ENCODE assay signal across 19 cellular contexts in genomic region chr12:32889073-32889760, GRCh38. TPM values are rescaled to one million over a fixed set of nuclear protein-coding genes. Genes with fewer than 3 reads are reported as not detected.
DNase-seq lines count a peak whose midpoint lies in the region; ATAC-seq and TF ChIP-seq lines count a peak whose summit lies in the region.
"Had no signal": no experiment of that assay in that cellular context is flagged by ENCODE, and none has a peak within 500 bp of the region (broad histone marks: within the 10 kb centered on the region; RNA-seq: fewer than 3 reads in every experiment).

No MANE protein-coding gene starts in this region.

- H2BK5ac ChIP-seq in trophoblast cell (ENCODE audit: low read depth, low read length, poor library complexity) (peak overlapping the region; percentile 96), neuronal stem cell (ENCODE audit: low read length) (no peak overlapping the region)

- H3K4me2 ChIP-seq in trophoblast cell (ENCODE audit: low read length) (peak overlapping the region; percentile 13), neuronal stem cell (ENCODE audit: insufficient read depth, low read length, poor library complexity, severe bottlenecking) (no peak overlapping the region)

- H3K79me2 ChIP-seq in trophoblast cell (ENCODE audit: control insufficient read depth, insufficient read depth, low read length, poor library complexity) = peaks cover 13% of the 10 kb centered on the region

- H2BK12ac ChIP-seq in trophoblast cell (ENCODE audit: low read length) (peak overlapping the region; percentile 80), neuronal stem cell (ENCODE audit: low read length) (no peak overlapping the region)

- no CpG with 5 or more reads among the region's 5 CpGs for WGBS in trophoblast cell (ENCODE audit: extremely low coverage, insufficient coverage, insufficient read length)
- WGBS in neuronal stem cell (ENCODE audit: extremely low coverage in 2 of 2, insufficient read length in 2 of 2, insufficient replicate concordance in 1 of 2), 2 donors = no CpG with 5 or more reads among the region's 5 CpGs

- no peak overlapping the region for H3K9ac ChIP-seq in HUES6 (ENCODE audit: low read length)
- H3K9ac ChIP-seq in trophoblast cell (ENCODE audit: low read length) = no peak overlapping the region
- no peak overlapping the region for H3K9ac ChIP-seq in neuronal stem cell (ENCODE audit: low read depth, low read length, poor library complexity)
- H3K9ac ChIP-seq: GM23248 had no signal

- no peak overlapping the region for H2AFZ ChIP-seq in trophoblast cell (ENCODE audit: insufficient read depth, low read length, poor library complexity)
- H2AFZ ChIP-seq in neuronal stem cell (ENCODE audit: low read length) = no peak overlapping the region
- H2AFZ ChIP-seq: GM23248 had no signal

- H3K9me3 ChIP-seq in HUES6 (ENCODE audit: control insufficient read depth, insufficient read depth, low read depth, low read length) (no peaks in the 10 kb centered on the region), trophoblast cell (ENCODE audit: insufficient read depth, low read depth, low read length) (no peaks in the 10 kb centered on the region), neuronal stem cell (replicated peaks in 1 of 2; ENCODE audit: control insufficient read depth in 2 of 2, insufficient read depth in 1 of 2, low read depth in 1 of 2, low read length in 2 of 2) (no peaks in the 10 kb centered on the region)
- H3K9me3 ChIP-seq: sigmoid colon, upper lobe of left lung had no signal

- H3K4me3 ChIP-seq in HUES6 (ENCODE audit: low read depth, low read length) = no peak overlapping the region
- H3K4me3 ChIP-seq in fibroblast of villous mesenchyme (ENCODE audit: low read depth, low read length) = no peak overlapping the region
- H3K4me3 ChIP-seq in trophoblast cell (ENCODE audit: low read depth, low read length) = no peak overlapping the region
- H3K4me3 ChIP-seq in neuronal stem cell (ENCODE audit: low read length in 2 of 2) = no peak overlapping the region
- no peak overlapping the region for H3K4me3 ChIP-seq in H7 (ENCODE audit: insufficient read depth, low read depth, low read length)
- H3K4me3 ChIP-seq: GM23248, sigmoid colon, upper lobe of left lung had no signal

- H3K14ac ChIP-seq in trophoblast cell (ENCODE audit: low read length) (peak overlapping the region; percentile 56), neuronal stem cell (ENCODE audit: low read length) (no peak overlapping the region)

- ATAC-seq in HG03469 (IDR thresholded peaks at IDR 0.05; ENCODE audit: unreplicated experiment) = no peak
- ATAC-seq: stimulated activated naive CD8-positive, alpha-beta T cell treated with anti-CD3 and anti-CD28 coated beads, Interleukin-15, Interleukin-2, amounts not matched to agents 100 U/mL and 50 U/mL, for 24 hours had no signal

- H3K4ac ChIP-seq in trophoblast cell (ENCODE audit: low read depth, low read length) (peak overlapping the region; percentile 83), neuronal stem cell (ENCODE audit: low read length) (no peak overlapping the region)

- H3K79me1 ChIP-seq in trophoblast cell (ENCODE audit: low read length) (peaks cover 25% of the 10 kb centered on the region), neuronal stem cell (ENCODE audit: low read depth, low read length) (no peaks in the 10 kb centered on the region)

- TF ChIP-seq CTCF in fibroblast of villous mesenchyme (IDR thresholded peaks at IDR 0.05; ENCODE audit: insufficient read depth, low read depth, low read length) = no peak

- H3K18ac ChIP-seq in trophoblast cell (ENCODE audit: low read length) (peak overlapping the region; percentile 75), neuronal stem cell (ENCODE audit: low read length) (no peak overlapping the region)

- H3K23ac ChIP-seq in trophoblast cell (ENCODE audit: low read length) (no peak overlapping the region), neuronal stem cell (ENCODE audit: low read depth, low read length, poor library complexity) (no peak overlapping the region)

- no peaks in the 10 kb centered on the region for H3K27me3 ChIP-seq in HUES6 (ENCODE audit: control insufficient read depth, insufficient read depth, low read length)
- H3K27me3 ChIP-seq in trophoblast cell (ENCODE audit: insufficient read depth, low read length) = no peaks in the 10 kb centered on the region
- H3K27me3 ChIP-seq in neuronal stem cell (ENCODE audit: control insufficient read depth in 3 of 3, insufficient read depth in 3 of 3, low read depth in 1 of 3, low read length in 3 of 3) = peaks cover 0 to 5% (median 0%) of the 10 kb centered on the region in 3 experiments
- no peaks in the 10 kb centered on the region for H3K27me3 ChIP-seq in H7 (ENCODE audit: control insufficient read depth, insufficient read depth, low read length)
- H3K27me3 ChIP-seq: upper lobe of left lung had no signal

- H4K91ac ChIP-seq in trophoblast cell (ENCODE audit: low read depth, low read length) (peak overlapping the region; percentile 77), neuronal stem cell (ENCODE audit: low read depth, low read length, poor library complexity) (no peak overlapping the region)

- H4K8ac ChIP-seq in trophoblast cell (ENCODE audit: low read depth, low read length) (peak overlapping the region; percentile 54), neuronal stem cell (ENCODE audit: low read depth, low read length) (no peak overlapping the region)

- peak overlapping the region; percentile 69 for H2AK5ac ChIP-seq in trophoblast cell (ENCODE audit: low read length)
- H2AK5ac ChIP-seq in neuronal stem cell (ENCODE audit: low read depth, low read length) = no peak overlapping the region

- DNase-seq in amniotic epithelial cell (ENCODE audit: low read depth) = peak; percentile 95
- DNase-seq in fibroblast of villous mesenchyme (ENCODE audit: low read depth) = peak; percentile 75
- DNase-seq in trophoblast cell = peak; percentile 29 to 91
- no peak for DNase-seq in activated CD4-positive, alpha-beta T cell treated with anti-CD3 and anti-CD28 coated beads, Interleukin-2, amount 50 U/mL, for 48 hours
- DNase-seq in neuronal stem cell (ENCODE audit: low spot score) = no peak
- no peak for DNase-seq in H7
- DNase-seq: activated CD4-positive, alpha-beta T cell treated with anti-CD3 and anti-CD28 coated beads, Interleukin-2, amount 10 ng/mL, durations not matched to agents 7 days and 5 days; activated CD8-positive, alpha-beta memory T cell treated with anti-CD3 and anti-CD28 coated beads, Interleukin-2, amount 50 U/mL, for 4 hours; activated effector memory CD4-positive, alpha-beta T cell treated with Interleukin-2 at 50 U/mL for 16 hours; effector CD8-positive, alpha-beta T cell; GM23248; NCI-H1105 treated with DMSO at 0.1 percent for 48 hours; NCI-H510A treated with DMSO at 0.1 percent for 48 hours; sigmoid colon; stimulated activated CD4-positive, alpha-beta T cell treated with anti-CD3 and anti-CD28 coated beads, Interleukin-1b, Interleukin-23, amount 100 ng/mL, for 48 hours; stimulated activated naive CD8-positive, alpha-beta T cell treated with anti-CD3 and anti-CD28 coated beads, Interleukin-15, Interleukin-2, amounts not matched to agents 100 U/mL and 50 U/mL, for 24 hours; upper lobe of left lung had no signal

- H2BK120ac ChIP-seq in trophoblast cell (ENCODE audit: insufficient read depth, low read length, poor library complexity) (peak overlapping the region; percentile 83), neuronal stem cell (ENCODE audit: low read depth, low read length) (no peak overlapping the region)

- peak overlapping the region; percentile 54 for H4K12ac ChIP-seq in trophoblast cell (ENCODE audit: low read depth, low read length)

- 0 out of 2 replicates have a peak overlapping the region, but pooled peaks have one; percentile 0 for H3K27ac ChIP-seq in HUES6 (ENCODE audit: low read depth, low read length)
- peak overlapping the region; percentile 98 for H3K27ac ChIP-seq in trophoblast cell (ENCODE audit: low read depth, low read length)
- H3K27ac ChIP-seq in neuronal stem cell (replicated peaks; ENCODE audit: low read length) = no peak overlapping the region
- H3K27ac ChIP-seq: GM23248, sigmoid colon, upper lobe of left lung had no signal

- H2BK15ac ChIP-seq in neuronal stem cell (ENCODE audit: low read length) = no peak overlapping the region

- peaks cover 62% of the 10 kb centered on the region for H3K4me1 ChIP-seq in HUES6 (ENCODE audit: control insufficient read depth, insufficient read depth, low read length)
- H3K4me1 ChIP-seq in trophoblast cell (ENCODE audit: control insufficient read depth in 1 of 2, insufficient read depth in 2 of 2, low read length in 2 of 2) = peaks cover 13 to 15% of the 10 kb centered on the region in 2 experiments
- peaks cover 0 to 9% of the 10 kb centered on the region in 2 donors for H3K4me1 ChIP-seq in neuronal stem cell (ENCODE audit: control insufficient read depth in 2 of 2, insufficient read depth in 1 of 2, low read depth in 1 of 2, low read length in 2 of 2)
- H3K4me1 ChIP-seq: sigmoid colon had no signal

- H3K36me3 ChIP-seq in HUES6 (ENCODE audit: control insufficient read depth, insufficient read depth, low read length) (no peaks in the 10 kb centered on the region), trophoblast cell (ENCODE audit: control insufficient read depth in 1 of 2, insufficient read depth in 2 of 2, low read length in 2 of 2) (peaks cover 2 to 7% of the 10 kb centered on the region in 2 experiments), neuronal stem cell (replicated peaks in 1 of 2; ENCODE audit: control insufficient read depth in 2 of 2, insufficient read depth in 2 of 2, low read length in 2 of 2) (no peaks in the 10 kb centered on the region), H7 (replicated peaks; ENCODE audit: control insufficient read depth, insufficient read depth, low read length) (no peaks in the 10 kb centered on the region)
- H3K36me3 ChIP-seq: sigmoid colon, upper lobe of left lung had no signal

RNA-seq across cellular contexts. Expression of gene PKP2, which starts 7.4 kb away (rescaled TPM):
- 2.3 and 9.5 TPM in 2 replicates for total RNA-seq in fibroblast of villous mesenchyme
- polyA plus RNA-seq in trophoblast cell (2013) = 144 and 147 TPM in 2 replicates
- 6.1 TPM for polyA plus RNA-seq in neuronal stem cell (2013, experiment 1 of 2)
- polyA plus RNA-seq in neuronal stem cell (2013, experiment 2 of 2) = 6.5 TPM
- total RNA-seq in H7 (2014; rRNA removed; shearing (Covaris generic)) = 18.2 and 18.3 TPM in 2 replicates
- total RNA-seq: activated CD4-positive, alpha-beta T cell treated with anti-CD3 and anti-CD28 coated beads, Interleukin-2, amount 10 ng/mL, durations not matched to agents 7 days and 5 days had no signal

Comparison
In these comparisons a context has a peak if more than half of its experiments do, and no peak if none do; other contexts are left out.
1. DNase-seq: peak in amniotic epithelial cell (single experiment), fibroblast of villous mesenchyme (single experiment) and trophoblast cell (2 of 2); none in activated CD4-positive, alpha-beta T cell treated with anti-CD3 and anti-CD28 coated beads, Interleukin-2, amount 50 U/mL, for 48 hours (0 of 2), neuronal stem cell (single experiment) and H7 (single experiment).